In the genomic region with DNA sequence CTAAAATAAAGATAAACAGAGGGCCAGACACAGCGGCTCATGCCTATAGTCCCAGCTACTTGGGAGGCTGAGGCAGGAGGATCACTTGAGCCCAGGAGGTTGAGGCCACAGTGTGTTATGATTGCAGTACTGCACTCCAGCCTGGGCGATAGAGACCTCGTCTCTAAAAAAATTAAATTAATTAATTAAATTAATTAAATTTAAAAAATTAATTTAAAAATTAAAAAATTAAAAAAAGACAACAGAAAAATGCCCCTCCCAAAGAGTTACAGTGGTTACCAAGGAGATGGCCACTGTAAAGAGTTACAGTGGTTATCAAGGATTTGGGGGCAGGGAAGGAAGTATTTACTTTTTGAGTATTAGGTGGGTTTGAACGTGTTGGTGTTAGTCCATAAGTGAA, we compare ENCODE assay signal across 34 cellular contexts.
"Had no signal": no experiment of that assay in that cellular context is flagged by ENCODE, and none has a peak within 500 bp of the region (broad histone marks: within the 10 kb centered on the region; RNA-seq: fewer than 3 reads in every experiment).

No MANE protein-coding gene starts in this region.

- H3K4me1 Mint-ChIP-seq: activated CD4-positive, alpha-beta T cell treated with anti-CD3 and anti-CD28 coated beads for 36 hours; activated CD4-positive, alpha-beta T cell treated with anti-CD3 and anti-CD28 coated beads, Interleukin-2, amount 10 ng/mL, durations not matched to agents 24 days and 14 days; activated CD8-positive, alpha-beta memory T cell treated with anti-CD3 and anti-CD28 coated beads, Interleukin-2, amount 10 ng/mL, durations not matched to agents 7 days and 5 days had no signal

- H3K36me3 ChIP-seq: brain microvascular endothelial cell, colonic mucosa, esophagus muscularis mucosa, gastrocnemius medialis, WERI-Rb-1 had no signal

- H3K27me3 ChIP-seq: brain microvascular endothelial cell, colonic mucosa, dorsolateral prefrontal cortex, esophagus muscularis mucosa, foreskin keratinocyte, gastrocnemius medialis had no signal

- H3K27ac ChIP-seq: brain microvascular endothelial cell, colonic mucosa, esophagus muscularis mucosa, gastrocnemius medialis, WERI-Rb-1 had no signal

- H3K9me3 Mint-ChIP-seq: activated CD4-positive, alpha-beta memory T cell treated with anti-CD3 and anti-CD28 coated beads for 36 hours; activated CD4-positive, alpha-beta T cell treated with anti-CD3 and anti-CD28 coated beads, Interleukin-2, amount 10 ng/mL, durations not matched to agents 24 days and 14 days; activated T-cell treated with anti-CD3 and anti-CD28 coated beads, Interleukin-2, amount 50 U/mL, for 24 hours; activated T-cell treated with anti-CD3 and anti-CD28 coated beads, Interleukin-2, amount 50 U/mL, for 72 hours; dendritic cell treated with granulocyte-macrophage colony-stimulating factor and Interleukin-4, amounts not matched to agents 40 ng/mL and 50 ng/mL, for 4 days; T-helper 2 cell treated with Interferon-gamma antibody and Interleukin-4, amounts not matched to agents 5 μg/mL and 100 μg/mL, for 36 hours had no signal

- H3K4me3 Mint-ChIP-seq: activated CD4-positive, alpha-beta memory T cell treated with anti-CD3 and anti-CD28 coated beads for 36 hours; activated CD4-positive, alpha-beta T cell treated with anti-CD3 and anti-CD28 coated beads for 36 hours; activated CD4-positive, alpha-beta T cell treated with anti-CD3 and anti-CD28 coated beads, Interleukin-2, amount 10 ng/mL, durations not matched to agents 24 days and 14 days; activated CD8-positive, alpha-beta memory T cell treated with anti-CD3 and anti-CD28 coated beads, Interleukin-2, amount 10 ng/mL, durations not matched to agents 7 days and 5 days; activated CD8-positive, alpha-beta T cell treated with anti-CD3 and anti-CD28 coated beads, Interleukin-2, amount 10 ng/mL, durations not matched to agents 7 days and 5 days; activated naive CD8-positive, alpha-beta T cell; activated T-cell treated with anti-CD3 and anti-CD28 coated beads, Interleukin-2, amount 50 U/mL, for 24 hours; activated T-cell treated with anti-CD3 and anti-CD28 coated beads, Interleukin-2, amount 50 U/mL, for 72 hours; dendritic cell treated with granulocyte-macrophage colony-stimulating factor and Interleukin-4, amounts not matched to agents 40 ng/mL and 50 ng/mL, for 4 days; T-helper 17 cell; T-helper 2 cell treated with Interferon-gamma antibody and Interleukin-4, amounts not matched to agents 5 μg/mL and 100 μg/mL, for 36 hours had no signal

- DNase-seq: activated CD4-positive, alpha-beta memory T cell treated with anti-CD3 and anti-CD28 coated beads for 36 hours; activated CD4-positive, alpha-beta T cell treated with anti-CD3 and anti-CD28 coated beads for 36 hours; activated CD4-positive, alpha-beta T cell treated with anti-CD3 and anti-CD28 coated beads, Interleukin-2, amount 10 ng/mL, durations not matched to agents 24 days and 14 days; activated CD4-positive, CD25-positive, alpha-beta regulatory T cell; activated CD4-positive, CD25-positive, alpha-beta regulatory T cell treated with anti-CD3 and anti-CD28 coated beads, Interleukin-2, amount 50 U/mL, for 72 hours; activated CD8-positive, alpha-beta memory T cell treated with anti-CD3 and anti-CD28 coated beads, Interleukin-2, amount 10 ng/mL, durations not matched to agents 7 days and 5 days; activated CD8-positive, alpha-beta memory T cell treated with anti-CD3 and anti-CD28 coated beads, Interleukin-2, amount 50 U/mL, for 4 hours; activated CD8-positive, alpha-beta T cell treated with anti-CD3 and anti-CD28 coated beads, Interleukin-2, amount 10 ng/mL, durations not matched to agents 7 days and 5 days; activated gamma-delta T cell; activated naive CD4-positive, alpha-beta T cell; activated naive CD4-positive, alpha-beta T cell treated with anti-CD3 and anti-CD28 coated beads, Interleukin-2, amount 50 U/mL, for 16 hours; activated T-cell treated with anti-CD3 and anti-CD28 coated beads, Interleukin-2, amount 50 U/mL, for 24 hours; activated T-cell treated with anti-CD3 and anti-CD28 coated beads, Interleukin-2, amount 50 U/mL, for 72 hours; amniotic stem cell; anterior cingulate cortex; brain microvascular endothelial cell; central memory CD4-positive, alpha-beta T cell; cerebellar nuclear complex; colonic mucosa; dorsolateral prefrontal cortex; effector memory CD4-positive, alpha-beta T cell; erythroblast; foreskin keratinocyte; gastrocnemius medialis; glutamatergic neuron; T-helper 1 cell; T-helper 17 cell; T1000; WERI-Rb-1 had no signal

- FAIRE-seq: astrocyte had no signal

- H3K4me1 ChIP-seq: colonic mucosa, esophagus muscularis mucosa, gastrocnemius medialis had no signal

- H3K4me3 ChIP-seq: colonic mucosa, dorsolateral prefrontal cortex, esophagus muscularis mucosa, gastrocnemius medialis had no signal

- H3K9me3 ChIP-seq: colonic mucosa, esophagus muscularis mucosa, gastrocnemius medialis had no signal

- ATAC-seq: activated CD4-positive, alpha-beta T cell treated with anti-CD3 and anti-CD28 coated beads for 36 hours; activated CD8-positive, alpha-beta memory T cell treated with anti-CD3 and anti-CD28 coated beads, Interleukin-2, amount 10 ng/mL, durations not matched to agents 7 days and 5 days; activated CD8-positive, alpha-beta T cell treated with anti-CD3 and anti-CD28 coated beads, Interleukin-2, amount 10 ng/mL, durations not matched to agents 7 days and 5 days; activated T-cell treated with anti-CD3 and anti-CD28 coated beads, Interleukin-2, amount 50 U/mL, for 72 hours; gastrocnemius medialis; T-helper 17 cell had no signal

- H3K27ac Mint-ChIP-seq: activated CD4-positive, alpha-beta memory T cell treated with anti-CD3 and anti-CD28 coated beads for 36 hours; activated CD4-positive, alpha-beta T cell treated with anti-CD3 and anti-CD28 coated beads for 36 hours; activated CD4-positive, alpha-beta T cell treated with anti-CD3 and anti-CD28 coated beads, Interleukin-2, amount 10 ng/mL, durations not matched to agents 24 days and 14 days; activated CD8-positive, alpha-beta memory T cell treated with anti-CD3 and anti-CD28 coated beads, Interleukin-2, amount 10 ng/mL, durations not matched to agents 7 days and 5 days; activated CD8-positive, alpha-beta T cell treated with anti-CD3 and anti-CD28 coated beads, Interleukin-2, amount 10 ng/mL, durations not matched to agents 7 days and 5 days; activated naive CD8-positive, alpha-beta T cell; activated T-cell treated with anti-CD3 and anti-CD28 coated beads, Interleukin-2, amount 50 U/mL, for 24 hours; activated T-cell treated with anti-CD3 and anti-CD28 coated beads, Interleukin-2, amount 50 U/mL, for 72 hours; dendritic cell treated with granulocyte-macrophage colony-stimulating factor and Interleukin-4, amounts not matched to agents 40 ng/mL and 50 ng/mL, for 4 days; T-helper 17 cell; T-helper 2 cell treated with Interferon-gamma antibody and Interleukin-4, amounts not matched to agents 5 μg/mL and 100 μg/mL, for 36 hours had no signal

- H3K36me3 Mint-ChIP-seq: activated CD4-positive, alpha-beta memory T cell treated with anti-CD3 and anti-CD28 coated beads for 36 hours; activated CD8-positive, alpha-beta memory T cell treated with anti-CD3 and anti-CD28 coated beads, Interleukin-2, amount 10 ng/mL, durations not matched to agents 7 days and 5 days; activated naive CD8-positive, alpha-beta T cell had no signal

- H3K27me3 Mint-ChIP-seq: activated CD4-positive, alpha-beta memory T cell treated with anti-CD3 and anti-CD28 coated beads for 36 hours; activated CD4-positive, alpha-beta T cell treated with anti-CD3 and anti-CD28 coated beads for 36 hours; dendritic cell treated with granulocyte-macrophage colony-stimulating factor and Interleukin-4, amounts not matched to agents 40 ng/mL and 50 ng/mL, for 4 days; T-helper 17 cell had no signal
